Comparison of ENCODE assay signal across 18 cellular contexts in the genomic region with DNA sequence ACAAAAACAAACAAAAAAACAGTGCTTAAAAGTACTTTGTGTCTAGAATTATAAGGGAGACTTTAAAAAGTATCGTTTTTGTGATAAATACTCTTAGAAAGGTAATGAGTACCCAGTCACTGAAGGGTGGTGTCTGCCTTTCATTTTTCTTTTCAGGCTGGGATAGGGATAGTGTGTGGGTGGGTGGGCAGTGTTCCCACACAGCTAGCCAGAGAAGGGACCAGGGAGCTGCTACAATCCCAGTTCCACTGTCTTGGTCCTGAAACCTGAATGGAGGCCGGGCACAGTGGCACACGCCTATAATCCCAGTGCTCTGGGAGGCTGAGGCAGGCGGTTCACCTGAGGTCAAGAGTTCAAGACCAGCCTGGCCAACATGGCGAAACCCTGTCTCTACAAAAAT. TPM values are rescaled to one million over a fixed set of nuclear protein-coding genes. Genes with fewer than 3 reads are reported as not detected.
DNase-seq lines count a peak whose midpoint lies in the region; ATAC-seq and TF ChIP-seq lines count a peak whose summit lies in the region.
"Had no signal": no experiment of that assay in that cellular context is flagged by ENCODE, and none has a peak within 500 bp of the region (broad histone marks: within the 10 kb centered on the region; RNA-seq: fewer than 3 reads in every experiment).

No MANE protein-coding gene starts in this region.

- H3K79me1 ChIP-seq in mesenchymal stem cell (replicated peaks; ENCODE audit: low read length, poor library complexity, severe bottlenecking) = peaks cover 13% of the 10 kb centered on the region

- no peak for ATAC-seq in activated T-helper 17 cell treated with anti-CD3 and anti-CD28 coated beads, Interleukin-2, amount 50 U/mL, for 72 hours (replicated peaks)
- no peak for ATAC-seq in GM19328 (IDR thresholded peaks at IDR 0.05; ENCODE audit: unreplicated experiment)
- no peak for ATAC-seq in HG03045 (IDR thresholded peaks at IDR 0.05; ENCODE audit: unreplicated experiment)
- ATAC-seq: Panc1 had no signal

- no peak overlapping the region for H3K27ac Mint-ChIP-seq in activated naive CD4-positive, alpha-beta T cell treated with anti-CD3 and anti-CD28 coated beads, Interleukin-2, amount 10 ng/mL, durations not matched to agents 7 days and 5 days
- no peak overlapping the region for H3K27ac Mint-ChIP-seq in activated T-helper 17 cell treated with anti-CD3 and anti-CD28 coated beads, Interleukin-2, amount 50 U/mL, for 72 hours

- no peak overlapping the region for H2BK15ac ChIP-seq in mesenchymal stem cell (ENCODE audit: low read depth, poor library complexity, severe bottlenecking)

- no peak overlapping the region for H3K4me2 ChIP-seq in mesenchymal stem cell (ENCODE audit: low read length, poor library complexity, severe bottlenecking)

- no peak overlapping the region for H4K91ac ChIP-seq in mesenchymal stem cell (ENCODE audit: low read length)

- no peak overlapping the region for H3K4me3 ChIP-seq in mesenchymal stem cell (ENCODE audit: insufficient read depth in 1 of 2, low read depth in 1 of 2, low read length in 2 of 2)
- H3K4me3 ChIP-seq in tibial artery = peak overlapping the region in 1 of 2 donors; percentile 99

- H2BK12ac ChIP-seq in mesenchymal stem cell (ENCODE audit: low read length in 2 of 2) = no peak overlapping the region

- no peak overlapping the region for H2AFZ ChIP-seq in mesenchymal stem cell (ENCODE audit: low read depth, low read length)

- CTCF ChIA-PET in activated naive CD4-positive, alpha-beta T cell treated with anti-CD3 and anti-CD28 coated beads, Interleukin-2, amount 10 ng/mL, durations not matched to agents 7 days and 5 days (lab: Charles Lee) = no interaction called here

- WGBS in mesenchymal stem cell = 91% methylated on average over 5 of the region's 5 CpGs

- H2AK5ac ChIP-seq in mesenchymal stem cell (ENCODE audit: low read length, severe bottlenecking) = no peak overlapping the region

- TF ChIP-seq CTCF in tibial artery (IDR thresholded peaks at IDR 0.05) = no peak

- peaks cover 2% of the 10 kb centered on the region for H3K36me3 Mint-ChIP-seq in activated naive CD4-positive, alpha-beta T cell treated with anti-CD3 and anti-CD28 coated beads, Interleukin-2, amount 10 ng/mL, durations not matched to agents 7 days and 5 days
- H3K36me3 Mint-ChIP-seq in activated T-helper 17 cell treated with anti-CD3 and anti-CD28 coated beads, Interleukin-2, amount 50 U/mL, for 72 hours (ENCODE audit: low read depth) = no peaks in the 10 kb centered on the region

- H3K4me3 Mint-ChIP-seq in activated naive CD4-positive, alpha-beta T cell treated with anti-CD3 and anti-CD28 coated beads, Interleukin-2, amount 10 ng/mL, durations not matched to agents 7 days and 5 days = peak overlapping the region; percentile 51
- H3K4me3 Mint-ChIP-seq in activated T-helper 17 cell treated with anti-CD3 and anti-CD28 coated beads, Interleukin-2, amount 50 U/mL, for 72 hours = peak overlapping the region; percentile 81

- no peaks in the 10 kb centered on the region for H3K27me3 Mint-ChIP-seq in activated naive CD4-positive, alpha-beta T cell treated with anti-CD3 and anti-CD28 coated beads, Interleukin-2, amount 10 ng/mL, durations not matched to agents 7 days and 5 days
- H3K27me3 Mint-ChIP-seq in activated T-helper 17 cell treated with anti-CD3 and anti-CD28 coated beads, Interleukin-2, amount 50 U/mL, for 72 hours = no peaks in the 10 kb centered on the region
- H3K27me3 Mint-ChIP-seq: stimulated activated naive CD8-positive, alpha-beta T cell treated with anti-CD3 and anti-CD28 coated beads, Interleukin-15, Interleukin-2, amounts not matched to agents 100 ng/mL and 50 ng/mL, for 24 hours had no signal

- H3K27ac ChIP-seq in mesenchymal stem cell (ENCODE audit: low read length, poor library complexity, severe bottlenecking) (no peak overlapping the region), tibial artery (peak overlapping the region; percentile 89 to 92)
- H3K27ac ChIP-seq: brain microvascular endothelial cell had no signal

- H3K14ac ChIP-seq in mesenchymal stem cell (ENCODE audit: low read length in 2 of 2) = no peak overlapping the region

- no peaks in the 10 kb centered on the region for H3K27me3 ChIP-seq in mesenchymal stem cell (ENCODE audit: control insufficient read depth in 1 of 2, insufficient read depth in 1 of 2, low read length in 2 of 2)
- no peaks in the 10 kb centered on the region for H3K27me3 ChIP-seq in tibial artery
- H3K27me3 ChIP-seq: brain microvascular endothelial cell had no signal

- H3K36me3 ChIP-seq in mesenchymal stem cell (ENCODE audit: control insufficient read depth in 1 of 2, insufficient read depth in 2 of 2, low read depth in 1 of 2, low read length in 2 of 2) = peaks cover 0 to 8% of the 10 kb centered on the region in 2 experiments
- no peaks in the 10 kb centered on the region for H3K36me3 ChIP-seq in tibial artery
- H3K36me3 ChIP-seq: brain microvascular endothelial cell had no signal

- peaks cover 17% of the 10 kb centered on the region for H3K4me1 Mint-ChIP-seq in activated naive CD4-positive, alpha-beta T cell treated with anti-CD3 and anti-CD28 coated beads, Interleukin-2, amount 10 ng/mL, durations not matched to agents 7 days and 5 days
- H3K4me1 Mint-ChIP-seq in activated T-helper 17 cell treated with anti-CD3 and anti-CD28 coated beads, Interleukin-2, amount 50 U/mL, for 72 hours = peaks cover 12% of the 10 kb centered on the region

- no peak overlapping the region for H3K18ac ChIP-seq in mesenchymal stem cell (ENCODE audit: low read depth in 1 of 2, low read length in 2 of 2)

- H3K23ac ChIP-seq in mesenchymal stem cell (ENCODE audit: low read length in 2 of 2) = no peak overlapping the region

- no peaks in the 10 kb centered on the region for H3K9me3 Mint-ChIP-seq in activated naive CD4-positive, alpha-beta T cell treated with anti-CD3 and anti-CD28 coated beads, Interleukin-2, amount 10 ng/mL, durations not matched to agents 7 days and 5 days
- no peaks in the 10 kb centered on the region for H3K9me3 Mint-ChIP-seq in activated T-helper 17 cell treated with anti-CD3 and anti-CD28 coated beads, Interleukin-2, amount 50 U/mL, for 72 hours
- H3K9me3 Mint-ChIP-seq: stimulated activated naive CD8-positive, alpha-beta T cell treated with anti-CD3 and anti-CD28 coated beads, Interleukin-15, Interleukin-2, amounts not matched to agents 100 ng/mL and 50 ng/mL, for 24 hours had no signal

- peaks cover 7% of the 10 kb centered on the region for H3K4me1 ChIP-seq in mesenchymal stem cell (ENCODE audit: control insufficient read depth, insufficient read depth, low read depth, low read length)
- H3K4me1 ChIP-seq in tibial artery = peaks cover 0 to 42% (median 11%) of the 10 kb centered on the region in 4 donors

- H2BK5ac ChIP-seq in mesenchymal stem cell (ENCODE audit: low read depth, low read length, poor library complexity, severe bottlenecking) = no peak overlapping the region

- H3K4ac ChIP-seq in mesenchymal stem cell (ENCODE audit: low read depth in 1 of 2, low read length in 2 of 2) = no peak overlapping the region

- no peak overlapping the region for H4K8ac ChIP-seq in mesenchymal stem cell (ENCODE audit: low read length)

- DNase-seq in activated naive CD4-positive, alpha-beta T cell treated with anti-CD3 and anti-CD28 coated beads, Interleukin-2, amount 10 ng/mL, durations not matched to agents 7 days and 5 days = no peak
- DNase-seq in activated naive CD4-positive, alpha-beta T cell (lab: John Stamatoyannopoulos, UW) = no peak
- DNase-seq in mesenchymal stem cell (no peak), tibial artery (no peak), SIG-M5 (lab: John Stamatoyannopoulos, UW) (no peak)
- DNase-seq: activated naive CD4-positive, alpha-beta T cell treated with Interleukin-2 at 50 U/mL for 16 hours; brain microvascular endothelial cell; COR-L47; effector CD8-positive, alpha-beta T cell; hypothalamus; KBM-7; NCI-H1092; NCI-H82 had no signal

- H2BK120ac ChIP-seq in mesenchymal stem cell (ENCODE audit: low read depth, low read length) = no peak overlapping the region

- H3K9ac ChIP-seq in mesenchymal stem cell (ENCODE audit: low read length) = peak overlapping the region; percentile 29

- intact Hi-C loops in tibial artery (cut with DNase I; ENCODE audit: low total_unique reads) = loop anchor here (10.0 kb wide), 1 partner anchor 78 kb away; the partner anchor contains the start of gene TFDP2

- H3K9me3 ChIP-seq in mesenchymal stem cell (ENCODE audit: control insufficient read depth, low read length) (no peaks in the 10 kb centered on the region), tibial artery (no peaks in the 10 kb centered on the region)

RNA-seq across cellular contexts. Expression of gene GK5, which starts 2.1 kb away (rescaled TPM):
- 10 to 100 TPM in 1 of 2 donors, 1 to 10 TPM in 1; 8.4 to 12.1 TPM for total RNA-seq in activated T-helper 17 cell treated with anti-CD3 and anti-CD28 coated beads, Interleukin-2, amount 50 U/mL, for 72 hours
- 10.6 TPM for polyA plus RNA-seq in mesenchymal stem cell (2013, experiment 1 of 2)
- 11.5 TPM for polyA plus RNA-seq in mesenchymal stem cell (2013, experiment 2 of 2)
